In the genomic region with DNA sequence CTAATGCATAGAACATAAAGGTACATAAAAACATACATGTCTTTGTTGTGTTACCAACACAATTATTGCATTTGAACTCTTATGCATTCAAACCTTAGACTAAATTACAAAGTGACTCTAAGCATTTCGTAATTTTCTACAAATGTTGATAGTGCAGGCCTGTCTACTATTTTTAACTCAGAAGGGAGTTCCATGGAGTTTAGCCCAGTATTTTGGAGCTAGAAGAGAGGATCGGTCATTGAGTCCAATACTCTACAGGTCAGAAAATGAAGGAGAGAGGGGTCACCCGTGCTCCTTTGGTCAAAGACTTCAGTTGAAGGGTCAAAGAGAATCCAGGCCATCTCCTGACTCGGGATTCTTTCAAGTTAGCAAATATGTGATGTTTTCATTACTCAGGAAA, we compare ENCODE assay signal across 24 cellular contexts. TPM values are rescaled to one million over a fixed set of nuclear protein-coding genes. Genes with fewer than 3 reads are reported as not detected.
A peak's percentile ranks its signal among the peaks of the same experiment; 100 is the strongest.
DNase-seq lines count a peak whose midpoint lies in the region; ATAC-seq and TF ChIP-seq lines count a peak whose summit lies in the region.
"Had no signal": no experiment of that assay in that cellular context is flagged by ENCODE, and none has a peak within 500 bp of the region (broad histone marks: within the 10 kb centered on the region; RNA-seq: fewer than 3 reads in every experiment).

No MANE protein-coding gene starts in this region.

- H3K4me3 ChIP-seq in heart left ventricle (no peak overlapping the region), right atrium auricular region (no peak overlapping the region), esophagus muscularis mucosa (no peak overlapping the region), liver (ENCODE audit: low read depth in 1 of 3, low read length in 3 of 3) (no peak overlapping the region)
- H3K4me3 ChIP-seq: A549; BLaER1 treated with 17β-estradiol and CSF1 and Interleukin-3, amounts not matched to agents 10 nM and 100 nM; GM12878; GM23248 had no signal

- TF ChIP-seq POLR2A in heart left ventricle (IDR thresholded peaks at IDR 0.05) (no peak), esophagus muscularis mucosa (IDR thresholded peaks at IDR 0.05; ENCODE audit: low read depth) (no peak)

- no peak for DNase-seq in heart left ventricle
- no peak for DNase-seq in right atrium auricular region (ENCODE audit: low spot score)
- DNase-seq in esophagus muscularis mucosa (ENCODE audit: extremely low spot score) = peak; percentile 2
- no peak for DNase-seq in activated T-cell treated with anti-CD3 and anti-CD28 coated beads, Interleukin-2, amount 50 U/mL, for 48 hours
- DNase-seq in NCI-H146 treated with DMSO at 0.1 percent for 48 hours (lab: John Stamatoyannopoulos, UW; ENCODE audit: unreplicated experiment) = no peak
- DNase-seq: 8988T; ACHN; AML-193; BE2C; CD4-positive, alpha-beta T cell; CD8-positive, alpha-beta memory T cell; DMS 273 treated with DMSO at 0.1 percent for 48 hours; DMS79; EL; GDM1; GM23248; H9 had no signal

- ATAC-seq in heart left ventricle = peak in 3 of 4 donors; percentile 42 to 54 (median 53)
- ATAC-seq: A549, GM12878, HCT116 had no signal

- peaks cover 0 to 10% (median 0%) of the 10 kb centered on the region in 9 donors for H3K27me3 ChIP-seq in heart left ventricle
- no peaks in the 10 kb centered on the region for H3K27me3 ChIP-seq in right atrium auricular region
- H3K27me3 ChIP-seq in esophagus muscularis mucosa = peaks cover 0 to 19% (median 4%) of the 10 kb centered on the region in 4 donors
- H3K27me3 ChIP-seq in liver (ENCODE audit: control insufficient read depth in 4 of 4, insufficient read depth in 4 of 4, low read length in 3 of 4) = no peaks in the 10 kb centered on the region
- H3K27me3 ChIP-seq: BLaER1 treated with 17β-estradiol and CSF1 and Interleukin-3, amounts not matched to agents 10 nM and 100 nM had no signal

- no peak for TF ChIP-seq EP300 in esophagus muscularis mucosa (IDR thresholded peaks at IDR 0.05)

- H3K9me3 ChIP-seq in heart left ventricle (no peaks in the 10 kb centered on the region), right atrium auricular region (no peaks in the 10 kb centered on the region), KOPT-K1 (ENCODE audit: insufficient read depth, low read length, poor library complexity, severe bottlenecking) (no peaks in the 10 kb centered on the region), esophagus muscularis mucosa (no peaks in the 10 kb centered on the region), liver (ENCODE audit: control insufficient read depth in 4 of 4, low read length in 3 of 4) (no peaks in the 10 kb centered on the region)
- H3K9me3 ChIP-seq: A549; BE2C; BLaER1 treated with 17β-estradiol and CSF1 and Interleukin-3, amounts not matched to agents 10 nM and 100 nM had no signal

- no peak for TF ChIP-seq CTCF in heart left ventricle (IDR thresholded peaks at IDR 0.05)
- TF ChIP-seq CTCF in right atrium auricular region (IDR thresholded peaks at IDR 0.05) = no peak
- TF ChIP-seq CTCF in esophagus muscularis mucosa (IDR thresholded peaks at IDR 0.05) = no peak
- no peak for TF ChIP-seq CTCF in liver (IDR thresholded peaks at IDR 0.05; ENCODE audit: low read depth, low read length, missing input control)

- WGBS in heart left ventricle, 4 donors = 54 to 76% (median 65%) methylated on average over 4 of the region's 4 CpGs
- 81% methylated on average over 4 of the region's 4 CpGs for WGBS in esophagus muscularis mucosa
- 36% methylated on average over 4 of the region's 4 CpGs for WGBS in liver

- H3K4me1 ChIP-seq in heart left ventricle (peaks cover 0 to 7% (median 0%) of the 10 kb centered on the region in 12 donors), right atrium auricular region (no peaks in the 10 kb centered on the region), esophagus muscularis mucosa (peaks cover 0 to 8% (median 2%) of the 10 kb centered on the region in 4 donors), liver (ENCODE audit: control insufficient read depth in 4 of 4, insufficient read depth in 4 of 4, low read length in 3 of 4) (peaks cover 0 to 4% (median 0%) of the 10 kb centered on the region in 4 donors)
- H3K4me1 ChIP-seq: A549, BE2C had no signal

- H3K9ac ChIP-seq in liver (ENCODE audit: low read depth in 1 of 2, low read length in 2 of 2) = no peak overlapping the region
- H3K9ac ChIP-seq: BLaER1 treated with 17β-estradiol and CSF1 and Interleukin-3, amounts not matched to agents 10 nM and 100 nM; GM23248 had no signal

- no peaks in the 10 kb centered on the region for H3K36me3 ChIP-seq in heart left ventricle
- H3K36me3 ChIP-seq in right atrium auricular region = no peaks in the 10 kb centered on the region
- no peaks in the 10 kb centered on the region for H3K36me3 ChIP-seq in KOPT-K1 (ENCODE audit: insufficient read depth, low read length)
- H3K36me3 ChIP-seq in esophagus muscularis mucosa = no peaks in the 10 kb centered on the region
- no peaks in the 10 kb centered on the region for H3K36me3 ChIP-seq in liver (ENCODE audit: control insufficient read depth in 4 of 4, insufficient read depth in 3 of 4, low read depth in 1 of 4, low read length in 3 of 4)
- H3K36me3 ChIP-seq: BE2C; BLaER1 treated with 17β-estradiol and CSF1 and Interleukin-3, amounts not matched to agents 10 nM and 100 nM had no signal

- H3K27ac ChIP-seq in heart left ventricle (peak overlapping the region in 3 of 12 donors; percentile 11 to 28 (median 15)), right atrium auricular region (no peak overlapping the region), KOPT-K1 (ENCODE audit: low read depth, low read length, poor library complexity, severe bottlenecking) (peak overlapping the region; percentile 78), esophagus muscularis mucosa (replicated peaks in 1 of 4) (no peak overlapping the region), liver (ENCODE audit: low read depth in 1 of 2, low read length in 2 of 2) (peak overlapping the region; percentile 12 to 46)
- H3K27ac ChIP-seq: A549; BLaER1 treated with 17β-estradiol and CSF1 and Interleukin-3, amounts not matched to agents 10 nM and 100 nM; GM23248 had no signal

- no peak for TF ChIP-seq RAD21 in liver (IDR thresholded peaks at IDR 0.05)

- intact Hi-C loops in heart left ventricle (cut with DNase I) (no loop called here), esophagus muscularis mucosa (cut with DNase I) (no loop called here)

TF ChIP-seq in liver, 16 proteins besides CTCF, POLR2A, EP300 and RAD21:
- no peak for TF ChIP-seq TAF1 (conservative IDR thresholded peaks at IDR 0.05)
- TF ChIP-seq, protein P1, sequence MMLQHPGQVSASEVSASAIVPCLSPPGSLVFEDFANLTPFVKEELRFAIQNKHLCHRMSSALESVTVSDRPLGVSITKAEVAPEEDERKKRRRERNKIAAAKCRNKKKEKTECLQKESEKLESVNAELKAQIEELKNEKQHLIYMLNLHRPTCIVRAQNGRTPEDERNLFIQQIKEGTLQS (IDR thresholded peaks at IDR 0.05) = peak; percentile 33
- TF ChIP-seq HNF4G (IDR thresholded peaks at IDR 0.05) = peak; percentile 27
- peak; percentile 40 for TF ChIP-seq YY1 (IDR thresholded peaks at IDR 0.05)
- TF ChIP-seq, protein P2, sequence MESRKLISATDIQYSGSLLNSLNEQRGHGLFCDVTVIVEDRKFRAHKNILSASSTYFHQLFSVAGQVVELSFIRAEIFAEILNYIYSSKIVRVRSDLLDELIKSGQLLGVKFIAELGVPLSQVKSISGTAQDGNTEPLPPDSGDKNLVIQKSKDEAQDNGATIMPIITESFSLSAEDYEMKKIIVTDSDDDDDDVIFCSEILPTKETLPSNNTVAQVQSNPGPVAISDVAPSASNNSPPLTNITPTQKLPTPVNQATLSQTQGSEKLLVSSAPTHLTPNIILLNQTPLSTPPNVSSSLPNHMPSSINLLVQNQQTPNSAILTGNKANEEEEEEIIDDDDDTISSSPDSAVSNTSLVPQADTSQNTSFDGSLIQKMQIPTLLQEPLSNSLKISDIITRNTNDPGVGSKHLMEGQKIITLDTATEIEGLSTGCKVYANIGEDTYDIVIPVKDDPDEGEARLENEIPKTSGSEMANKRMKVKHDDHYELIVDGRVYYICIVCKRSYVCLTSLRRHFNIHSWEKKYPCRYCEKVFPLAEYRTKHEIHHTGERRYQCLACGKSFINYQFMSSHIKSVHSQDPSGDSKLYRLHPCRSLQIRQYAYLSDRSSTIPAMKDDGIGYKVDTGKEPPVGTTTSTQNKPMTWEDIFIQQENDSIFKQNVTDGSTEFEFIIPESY (IDR thresholded peaks at IDR 0.05) = no peak
- peak; percentile 53 for TF ChIP-seq SP1 (IDR thresholded peaks at IDR 0.05)
- TF ChIP-seq HNF4A (conservative IDR thresholded peaks at IDR 0.05) = peak; percentile 68 to 84
- TF ChIP-seq JUND (IDR thresholded peaks at IDR 0.05) = peak in 1 of 2 donors; percentile 42
- peak; percentile 81 to 89 for TF ChIP-seq RXRA (IDR thresholded peaks at IDR 0.05)

RNA-seq across cellular contexts. Expression of gene SRRM3, which starts 55.3 kb away (rescaled TPM):
- total RNA-seq in heart left ventricle = 10 to 100 TPM in 1 of 9 donors, 1 to 10 TPM in 8; 1.6 to 18.0 (median 5.1) TPM
- 10 to 100 TPM; 10.9 to 28.5 TPM for polyA plus RNA-seq in heart left ventricle
- 10 to 100 TPM; 17.5 to 27.1 TPM for total RNA-seq in right atrium auricular region
- total RNA-seq in esophagus muscularis mucosa = 1 to 10 TPM; 2.1 to 4.9 (median 2.7) TPM
- total RNA-seq in liver = under 1 TPM in 1 of 2 donors, not detected in 1; 0.08 TPM
- polyA plus RNA-seq in liver = under 1 TPM in 1 of 2 donors, not detected in 1; 0.16 TPM
- total RNA-seq: CD4-positive, alpha-beta T cell; CD8-positive, alpha-beta memory T cell had no signal
- polyA plus RNA-seq: CD14-positive monocyte; CD8-positive, alpha-beta memory T cell had no signal

Comparison
In these comparisons a context has a peak if more than half of its experiments do, and no peak if none do; other contexts are left out.
1. H3K27ac ChIP-seq: peak in KOPT-K1 (single experiment) and liver (2 of 2); none in right atrium auricular region (0 of 2) and esophagus muscularis mucosa (0 of 4).